8 cellular contexts compared by ENCODE assay signal in the genomic region with DNA sequence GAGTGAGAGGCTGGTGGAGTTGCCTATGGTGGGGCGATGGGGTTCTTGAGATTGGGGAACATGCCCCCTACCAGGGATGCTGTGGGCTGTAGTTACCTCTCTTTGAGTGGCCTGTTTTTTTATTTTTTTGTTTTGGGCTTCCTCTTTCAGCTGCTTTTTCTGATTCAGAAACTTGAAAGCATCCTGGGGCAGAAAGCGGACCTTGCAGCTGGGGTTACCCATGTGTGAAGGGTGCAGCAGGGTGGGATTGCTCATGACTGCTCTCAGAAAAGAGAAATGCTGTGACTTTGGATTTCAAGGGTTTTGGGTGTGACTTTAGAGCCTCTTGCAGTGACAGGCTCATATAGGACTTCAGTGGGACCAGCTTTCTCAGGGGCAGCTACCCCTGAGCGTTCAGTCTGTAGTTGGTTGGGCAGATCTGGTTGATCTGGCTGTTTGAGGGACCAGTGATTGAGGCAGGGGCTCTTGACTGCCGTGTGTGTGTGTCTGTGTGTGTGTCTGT. TPM values are rescaled to one million over a fixed set of nuclear protein-coding genes. Genes with fewer than 3 reads are reported as not detected.
A peak's percentile ranks its signal among the peaks of the same experiment; 100 is the strongest.
DNase-seq lines count a peak whose midpoint lies in the region; ATAC-seq and TF ChIP-seq lines count a peak whose summit lies in the region.

No MANE protein-coding gene starts in this region.

- H3K4me2 ChIP-seq in trophoblast cell (ENCODE audit: low read length), result no peak overlapping the region

- H3K4me1 ChIP-seq in liver (ENCODE audit: control insufficient read depth in 4 of 4, insufficient read depth in 4 of 4, low read length in 3 of 4), result peaks cover 19 to 69% (median 53%) of the 10 kb centered on the region in 4 donors
- H3K4me1 ChIP-seq in trophoblast cell (ENCODE audit: control insufficient read depth in 1 of 2, insufficient read depth in 2 of 2, low read length in 2 of 2), result peaks cover 7 to 15% of the 10 kb centered on the region in 2 experiments

- 67% methylated on average over 4 of the region's 4 CpGs for WGBS in liver
- WGBS in trophoblast cell (ENCODE audit: extremely low coverage, insufficient coverage, insufficient read length), result no CpG with 5 or more reads among the region's 4 CpGs

- peak overlapping the region; percentile 89 for H3K4me3 Mint-ChIP-seq in activated CD4-positive, alpha-beta memory T cell treated with anti-CD3 and anti-CD28 coated beads, Interleukin-2, amount 10 ng/mL, durations not matched to agents 7 days and 5 days

- H3K27me3 ChIP-seq in liver (ENCODE audit: control insufficient read depth in 4 of 4, insufficient read depth in 4 of 4, low read length in 3 of 4), result no peaks in the 10 kb centered on the region
- H3K27me3 ChIP-seq in trophoblast cell (ENCODE audit: insufficient read depth, low read length), result no peaks in the 10 kb centered on the region

- peaks cover 52% of the 10 kb centered on the region for H3K36me3 Mint-ChIP-seq in activated CD4-positive, alpha-beta memory T cell treated with anti-CD3 and anti-CD28 coated beads, Interleukin-2, amount 10 ng/mL, durations not matched to agents 7 days and 5 days (ENCODE audit: low read depth)

- H4K91ac ChIP-seq in trophoblast cell (ENCODE audit: low read depth, low read length), result no peak overlapping the region

- H3K27ac ChIP-seq in liver (ENCODE audit: low read depth in 1 of 2, low read length in 2 of 2) (peak overlapping the region; percentile 95 to 97), trophoblast cell (ENCODE audit: low read depth, low read length) (no peak overlapping the region)

- no peak overlapping the region for H3K4ac ChIP-seq in trophoblast cell (ENCODE audit: low read depth, low read length)

- H2AK5ac ChIP-seq in trophoblast cell (ENCODE audit: low read length), result no peak overlapping the region

- TF ChIP-seq CTCF in AG10803 (conservative IDR thresholded peaks at IDR 0.05; ENCODE audit: low read length) (no peak), liver (IDR thresholded peaks at IDR 0.05; ENCODE audit: low read depth, low read length, missing input control) (no peak)

- H4K12ac ChIP-seq in trophoblast cell (ENCODE audit: low read depth, low read length), result no peak overlapping the region

- H3K4me3 ChIP-seq in AG10803 (ENCODE audit: low read length), result peak overlapping the region; percentile 74
- peak overlapping the region in 2 of 3 donors; percentile 66 to 83 for H3K4me3 ChIP-seq in liver (ENCODE audit: low read depth in 1 of 3, low read length in 3 of 3)
- H3K4me3 ChIP-seq in trophoblast cell (ENCODE audit: low read depth, low read length), result no peak overlapping the region

- no peak overlapping the region for H4K8ac ChIP-seq in trophoblast cell (ENCODE audit: low read depth, low read length)

- POLR2A ChIA-PET in activated CD4-positive, alpha-beta memory T cell treated with anti-CD3 and anti-CD28 coated beads, Interleukin-2, amount 10 ng/mL, durations not matched to agents 7 days and 5 days (lab: Charles Lee), result interaction anchor here (1.2 kb wide), 1 partner anchor 29 kb away, joined by 4 read pairs; no protein-coding TSS in a partner anchor

- no peak overlapping the region for H2BK120ac ChIP-seq in trophoblast cell (ENCODE audit: insufficient read depth, low read length, poor library complexity)

- H3K9ac ChIP-seq in liver (ENCODE audit: low read depth in 1 of 2, low read length in 2 of 2) (peak overlapping the region in 1 of 2 donors; percentile 52), trophoblast cell (ENCODE audit: low read length) (no peak overlapping the region)

- ATAC-seq in GM18909 (IDR thresholded peaks at IDR 0.05; ENCODE audit: poor library complexity, unreplicated experiment) (peak; percentile 50), HG03159 (IDR thresholded peaks at IDR 0.05; ENCODE audit: unreplicated experiment) (peak; percentile 52)

- no peak for TF ChIP-seq RAD21 in liver (IDR thresholded peaks at IDR 0.05)

- DNase-seq in AG10803 (ENCODE audit: low read depth) (no peak), NCI-H2196 treated with DMSO at 0.1 percent for 48 hours (lab: John Stamatoyannopoulos, UW; ENCODE audit: unreplicated experiment) (no peak), trophoblast cell (no peak), SKM-1 (lab: John Stamatoyannopoulos, UW; ENCODE audit: unreplicated experiment) (no peak)
- no peak for DNase-seq in activated CD4-positive, alpha-beta memory T cell treated with anti-CD3 and anti-CD28 coated beads, Interleukin-2, amount 10 ng/mL, durations not matched to agents 7 days and 5 days

- no peaks in the 10 kb centered on the region for H3K9me3 ChIP-seq in liver (ENCODE audit: control insufficient read depth in 4 of 4, low read length in 3 of 4)
- H3K9me3 ChIP-seq in trophoblast cell (ENCODE audit: insufficient read depth, low read depth, low read length), result no peaks in the 10 kb centered on the region

- H2BK5ac ChIP-seq in trophoblast cell (ENCODE audit: low read depth, low read length, poor library complexity), result no peak overlapping the region

- H3K27ac Mint-ChIP-seq in activated CD4-positive, alpha-beta memory T cell treated with anti-CD3 and anti-CD28 coated beads, Interleukin-2, amount 10 ng/mL, durations not matched to agents 7 days and 5 days, result peak overlapping the region; percentile 69

- H3K18ac ChIP-seq in trophoblast cell (ENCODE audit: low read length), result no peak overlapping the region

- peaks cover 8% of the 10 kb centered on the region for H3K79me1 ChIP-seq in trophoblast cell (ENCODE audit: low read length)

- no peak overlapping the region for H3K14ac ChIP-seq in trophoblast cell (ENCODE audit: low read length)

- no peak overlapping the region for H3K23ac ChIP-seq in trophoblast cell (ENCODE audit: low read length)

- H2BK12ac ChIP-seq in trophoblast cell (ENCODE audit: low read length), result no peak overlapping the region

- no peak overlapping the region for H2AFZ ChIP-seq in trophoblast cell (ENCODE audit: insufficient read depth, low read length, poor library complexity)

- CTCF ChIA-PET in activated CD4-positive, alpha-beta memory T cell treated with anti-CD3 and anti-CD28 coated beads, Interleukin-2, amount 10 ng/mL, durations not matched to agents 7 days and 5 days (lab: Charles Lee), result interaction anchor here (1.0 to 3.2 kb wide), 2 partner anchors 60 to 64 kb away, joined by 3 to 16 read pairs; no protein-coding TSS in a partner anchor

- H3K36me3 ChIP-seq in liver (ENCODE audit: control insufficient read depth in 4 of 4, insufficient read depth in 3 of 4, low read depth in 1 of 4, low read length in 3 of 4) (no peaks in the 10 kb centered on the region), trophoblast cell (ENCODE audit: control insufficient read depth in 1 of 2, insufficient read depth in 2 of 2, low read length in 2 of 2) (peaks cover 0 to 2% of the 10 kb centered on the region in 2 experiments)

- H3K4me1 Mint-ChIP-seq in activated CD4-positive, alpha-beta memory T cell treated with anti-CD3 and anti-CD28 coated beads, Interleukin-2, amount 10 ng/mL, durations not matched to agents 7 days and 5 days, result peaks cover 70% of the 10 kb centered on the region

- H3K79me2 ChIP-seq in trophoblast cell (ENCODE audit: control insufficient read depth, insufficient read depth, low read length, poor library complexity), result peaks cover 4% of the 10 kb centered on the region

- H3K9me3 Mint-ChIP-seq in activated CD4-positive, alpha-beta memory T cell treated with anti-CD3 and anti-CD28 coated beads, Interleukin-2, amount 10 ng/mL, durations not matched to agents 7 days and 5 days, result no peaks in the 10 kb centered on the region

- H3K27me3 Mint-ChIP-seq in activated CD4-positive, alpha-beta memory T cell treated with anti-CD3 and anti-CD28 coated beads, Interleukin-2, amount 10 ng/mL, durations not matched to agents 7 days and 5 days, result no peaks in the 10 kb centered on the region

TF ChIP-seq in liver, 16 proteins besides CTCF, POLR2A, EP300 and RAD21 (continues in another document):
- no peak for TF ChIP-seq TAF1 (conservative IDR thresholded peaks at IDR 0.05)
- TF ChIP-seq FOXA1 (IDR thresholded peaks at IDR 0.05), result no peak
- TF ChIP-seq, protein P1, sequence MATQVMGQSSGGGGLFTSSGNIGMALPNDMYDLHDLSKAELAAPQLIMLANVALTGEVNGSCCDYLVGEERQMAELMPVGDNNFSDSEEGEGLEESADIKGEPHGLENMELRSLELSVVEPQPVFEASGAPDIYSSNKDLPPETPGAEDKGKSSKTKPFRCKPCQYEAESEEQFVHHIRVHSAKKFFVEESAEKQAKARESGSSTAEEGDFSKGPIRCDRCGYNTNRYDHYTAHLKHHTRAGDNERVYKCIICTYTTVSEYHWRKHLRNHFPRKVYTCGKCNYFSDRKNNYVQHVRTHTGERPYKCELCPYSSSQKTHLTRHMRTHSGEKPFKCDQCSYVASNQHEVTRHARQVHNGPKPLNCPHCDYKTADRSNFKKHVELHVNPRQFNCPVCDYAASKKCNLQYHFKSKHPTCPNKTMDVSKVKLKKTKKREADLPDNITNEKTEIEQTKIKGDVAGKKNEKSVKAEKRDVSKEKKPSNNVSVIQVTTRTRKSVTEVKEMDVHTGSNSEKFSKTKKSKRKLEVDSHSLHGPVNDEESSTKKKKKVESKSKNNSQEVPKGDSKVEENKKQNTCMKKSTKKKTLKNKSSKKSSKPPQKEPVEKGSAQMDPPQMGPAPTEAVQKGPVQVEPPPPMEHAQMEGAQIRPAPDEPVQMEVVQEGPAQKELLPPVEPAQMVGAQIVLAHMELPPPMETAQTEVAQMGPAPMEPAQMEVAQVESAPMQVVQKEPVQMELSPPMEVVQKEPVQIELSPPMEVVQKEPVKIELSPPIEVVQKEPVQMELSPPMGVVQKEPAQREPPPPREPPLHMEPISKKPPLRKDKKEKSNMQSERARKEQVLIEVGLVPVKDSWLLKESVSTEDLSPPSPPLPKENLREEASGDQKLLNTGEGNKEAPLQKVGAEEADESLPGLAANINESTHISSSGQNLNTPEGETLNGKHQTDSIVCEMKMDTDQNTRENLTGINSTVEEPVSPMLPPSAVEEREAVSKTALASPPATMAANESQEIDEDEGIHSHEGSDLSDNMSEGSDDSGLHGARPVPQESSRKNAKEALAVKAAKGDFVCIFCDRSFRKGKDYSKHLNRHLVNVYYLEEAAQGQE (IDR thresholded peaks at IDR 0.05), result no peak

RNA-seq across cellular contexts. Expression of a gene that starts 1.8 kb away (rescaled TPM):
- total RNA-seq in activated CD4-positive, alpha-beta memory T cell treated with anti-CD3 and anti-CD28 coated beads, Interleukin-2, amount 10 ng/mL, durations not matched to agents 7 days and 5 days, result 10 to 100 TPM; 39.9 to 41.0 TPM
- 10 to 100 TPM; 16.2 to 23.3 TPM for total RNA-seq in liver
- 1 to 10 TPM; 7.8 to 8.1 TPM for polyA plus RNA-seq in liver
- polyA plus RNA-seq in trophoblast cell (2013), result 4.3 TPM in 2 replicates
